In genomic region chr1:168082008-168082876, GRCh38 we compare ENCODE assay signal across 8 cellular contexts. TPM values are rescaled to one million over a fixed set of nuclear protein-coding genes. Genes with fewer than 3 reads are reported as not detected.
A peak's percentile ranks its signal among the peaks of the same experiment; 100 is the strongest.
DNase-seq lines count a peak whose midpoint lies in the region; ATAC-seq and TF ChIP-seq lines count a peak whose summit lies in the region.

No MANE protein-coding gene starts in this region.

- no peaks in the 10 kb centered on the region for H3K9me3 Mint-ChIP-seq in nephron

- DNase-seq in EL, result peak; percentile 73
- DNase-seq in OCI-M2 (lab: John Stamatoyannopoulos, UW; ENCODE audit: unreplicated experiment), result peak; percentile 32
- peak; percentile 58 for DNase-seq in activated T-cell treated with anti-CD3 and anti-CD28 coated beads for 24 hours (ENCODE audit: low read depth)
- DNase-seq in stimulated activated naive CD8-positive, alpha-beta T cell treated with anti-CD3 and anti-CD28 coated beads, Interleukin-15, Interleukin-2, amounts not matched to agents 100 U/mL and 50 U/mL, for 24 hours, result peak; percentile 75

- no peak overlapping the region for H3K9ac ChIP-seq in KMS-11

- no peak overlapping the region for H3K27ac Mint-ChIP-seq in nephron

- no peaks in the 10 kb centered on the region for H3K36me3 ChIP-seq in KMS-11 (ENCODE audit: insufficient read depth)

- no peaks in the 10 kb centered on the region for H3K27me3 Mint-ChIP-seq in nephron (ENCODE audit: low read depth)

- no peaks in the 10 kb centered on the region for H3K79me2 ChIP-seq in KMS-11 (ENCODE audit: insufficient read depth, low read depth)

- no peaks in the 10 kb centered on the region for H4K20me1 ChIP-seq in KMS-11 (ENCODE audit: insufficient read depth)

- no peak overlapping the region for H3K4me3 Mint-ChIP-seq in nephron

- H3K27ac ChIP-seq in KMS-11, result no peak overlapping the region

- peak; percentile 99 for TF ChIP-seq CTCF in KMS-11 (conservative IDR thresholded peaks at IDR 0.05; ENCODE audit: low read depth, low read length)
- TF ChIP-seq CTCF in nephron (IDR thresholded peaks at IDR 0.05; ENCODE audit: unreplicated experiment in 3 of 3), result peak; percentile 81 to 85 (median 83)

- peak overlapping the region; percentile 38; the same call in 1 of the 2 replicates for H3K4me2 ChIP-seq in KMS-11

- H3K36me3 Mint-ChIP-seq in nephron (ENCODE audit: low read depth), result peaks cover 47% of the 10 kb centered on the region

- no peak overlapping the region for H2AFZ ChIP-seq in KMS-11 (ENCODE audit: low read depth)

- no peaks in the 10 kb centered on the region for H3K27me3 ChIP-seq in KMS-11 (ENCODE audit: insufficient read depth, low read depth)

- ATAC-seq in GM21825 (IDR thresholded peaks at IDR 0.05; ENCODE audit: unreplicated experiment), result peak; percentile 86
- ATAC-seq in esophagus mucosa, result peak; percentile 84
- peak; percentile 90 for ATAC-seq in stimulated activated naive CD8-positive, alpha-beta T cell treated with anti-CD3 and anti-CD28 coated beads, Interleukin-15, Interleukin-2, amounts not matched to agents 100 U/mL and 50 U/mL, for 24 hours

- H3K4me1 ChIP-seq in KMS-11 (ENCODE audit: low read depth, poor library complexity, severe bottlenecking), result peaks cover 30% of the 10 kb centered on the region

- H3K4me1 Mint-ChIP-seq in nephron, result peaks cover 19% of the 10 kb centered on the region

- no peak overlapping the region for H3K4me3 ChIP-seq in KMS-11 (IDR thresholded peaks at IDR 0.05; ENCODE audit: insufficient read depth, low read depth, low read length)

RNA-seq across cellular contexts. Expression of gene GPR161, which starts 54.5 kb away (rescaled TPM):
- total RNA-seq in esophagus mucosa, result 4.0 TPM
